In genomic region chrY:13082748-13083147, GRCh38 we compare ENCODE assay signal across 1 cellular context.
TF ChIP-seq lines count a peak whose summit lies in the region.

No MANE protein-coding gene starts in this region.

TF ChIP-seq in HCT116, 20 proteins besides CTCF, POLR2A, EP300 and RAD21 (continued from another document):
- TF ChIP-seq ELF1 (IDR thresholded peaks at IDR 0.05; ENCODE audit: borderline replicate concordance, low read depth) (no peak), JUND (IDR thresholded peaks at IDR 0.05) (no peak), SIN3A (IDR thresholded peaks at IDR 0.05; ENCODE audit: low read depth) (no peak), ZBTB33 (IDR thresholded peaks at IDR 0.05; ENCODE audit: extremely low read depth, insufficient replicate concordance, low read length) (no peak), EGR1 (IDR thresholded peaks at IDR 0.05; ENCODE audit: low read depth) (no peak), REST (IDR thresholded peaks at IDR 0.05; ENCODE audit: low read depth) (no peak), SRF (IDR thresholded peaks at IDR 0.05; ENCODE audit: low read depth) (no peak), YY1 (IDR thresholded peaks at IDR 0.05; ENCODE audit: extremely low read depth, insufficient replicate concordance, low read depth, low read length) (no peak), EZH2 (IDR thresholded peaks at IDR 0.05) (no peak), EZH2phosphoT487 (IDR thresholded peaks at IDR 0.05; ENCODE audit: borderline replicate concordance) (no peak), FOSL1 (IDR thresholded peaks at IDR 0.05; ENCODE audit: low read depth) (no peak)
